In the genomic region with DNA sequence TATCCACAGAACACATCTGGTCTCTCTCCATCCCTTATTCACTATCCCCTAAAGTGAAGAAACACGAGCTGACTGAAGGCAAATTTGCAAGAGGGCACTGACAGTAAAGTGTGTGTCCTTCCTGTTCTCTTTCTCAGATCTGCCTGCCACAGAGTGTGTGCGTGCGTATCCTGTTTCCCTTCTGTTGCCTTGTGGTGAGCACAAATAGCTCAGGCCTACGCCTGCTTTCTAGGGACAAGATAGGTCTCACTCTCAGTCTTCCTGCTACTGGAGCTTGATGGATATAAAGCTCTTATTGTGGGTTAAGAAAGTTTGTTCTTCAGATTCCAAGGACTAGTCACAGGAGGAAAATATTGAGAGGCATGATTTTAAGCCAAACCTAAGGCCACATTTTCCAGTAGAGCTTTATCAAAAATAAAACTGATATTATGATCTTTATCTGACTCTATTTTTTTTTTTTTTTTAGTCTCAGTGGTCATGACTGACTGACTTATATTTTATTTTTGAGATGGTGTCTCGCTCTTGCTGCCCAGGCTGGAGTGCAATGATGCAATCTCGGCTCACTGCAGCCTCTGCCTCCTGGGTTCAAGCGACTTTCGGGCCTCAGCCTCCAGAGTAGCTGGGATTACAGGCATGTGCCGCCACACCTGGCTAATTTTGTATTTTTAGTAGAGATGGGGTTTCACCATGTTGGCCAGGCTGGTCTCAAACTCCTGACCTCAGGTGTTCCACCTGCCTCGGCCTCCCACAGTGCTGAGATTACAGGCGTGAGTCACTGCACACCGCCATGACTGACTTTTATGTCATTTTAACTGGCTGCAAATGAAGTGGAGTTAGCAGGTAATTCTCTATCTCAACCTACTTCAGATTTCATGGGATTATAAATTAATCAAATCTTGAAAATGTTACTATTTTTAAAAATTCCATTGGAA, we compare ENCODE assay signal across 8 cellular contexts.
DNase-seq lines count a peak whose midpoint lies in the region; ATAC-seq lines count a peak whose summit lies in the region.

No MANE protein-coding gene starts in this region.

- H3K4me1 Mint-ChIP-seq in activated T-helper 17 cell treated with anti-CD3 and anti-CD28 coated beads, Interleukin-2, amount 50 U/mL, for 72 hours: peaks cover 6% of the 10 kb centered on the region

- DNase-seq in left ventricle myocardium superior (no peak), Right ventricle myocardium inferior (ENCODE audit: missing footprints) (no peak), NCI-H510A treated with DMSO at 0.1 percent for 48 hours (lab: John Stamatoyannopoulos, UW) (peak; percentile 52), iris pigment epithelial cell (ENCODE audit: low read depth) (peak; percentile 89), stromal cell of bone marrow (ENCODE audit: low read depth) (peak; percentile 74), NCI-H2081 treated with DMSO at 0.1 percent for 48 hours (lab: John Stamatoyannopoulos, UW) (no peak)

- H3K27ac Mint-ChIP-seq in activated T-helper 17 cell treated with anti-CD3 and anti-CD28 coated beads, Interleukin-2, amount 50 U/mL, for 72 hours: peak overlapping the region; percentile 72

- no peaks in the 10 kb centered on the region for H3K36me3 Mint-ChIP-seq in activated T-helper 17 cell treated with anti-CD3 and anti-CD28 coated beads, Interleukin-2, amount 50 U/mL, for 72 hours (ENCODE audit: low read depth)

- intact Hi-C loops in left ventricle myocardium superior (cut with micrococcal nuclease): no loop called here
- intact Hi-C loops in Right ventricle myocardium inferior (cut with DNase I): no loop called here

- H3K27me3 Mint-ChIP-seq in activated T-helper 17 cell treated with anti-CD3 and anti-CD28 coated beads, Interleukin-2, amount 50 U/mL, for 72 hours: no peaks in the 10 kb centered on the region

- peak; percentile 46 for ATAC-seq in left ventricle myocardium superior
- ATAC-seq in Right ventricle myocardium inferior: no peak
- peak; percentile 98 for ATAC-seq in HG02678 (IDR thresholded peaks at IDR 0.05; ENCODE audit: unreplicated experiment)
- peak; percentile 99 for ATAC-seq in activated T-helper 17 cell treated with anti-CD3 and anti-CD28 coated beads, Interleukin-2, amount 50 U/mL, for 72 hours (replicated peaks)

- H3K9me3 Mint-ChIP-seq in activated T-helper 17 cell treated with anti-CD3 and anti-CD28 coated beads, Interleukin-2, amount 50 U/mL, for 72 hours: no peaks in the 10 kb centered on the region

- peak overlapping the region; percentile 58 for H3K4me3 Mint-ChIP-seq in activated T-helper 17 cell treated with anti-CD3 and anti-CD28 coated beads, Interleukin-2, amount 50 U/mL, for 72 hours

Comparison
In these comparisons a context has a peak if more than half of its experiments do, and no peak if none do; other contexts are left out.
1. DNase-seq: peak in NCI-H510A treated with DMSO at 0.1 percent for 48 hours (single experiment), iris pigment epithelial cell (single experiment) and stromal cell of bone marrow (single experiment); none in left ventricle myocardium superior (single experiment), Right ventricle myocardium inferior (single experiment) and NCI-H2081 treated with DMSO at 0.1 percent for 48 hours (single experiment).